33 cellular contexts compared by ENCODE assay signal in genomic region chrX:127762663-127763062, GRCh38.
"Had no signal": no experiment of that assay in that cellular context is flagged by ENCODE, and none has a peak within 500 bp of the region (broad histone marks: within the 10 kb centered on the region; RNA-seq: fewer than 3 reads in every experiment).

No MANE protein-coding gene starts in this region.

- DNase-seq: activated effector memory CD4-positive, alpha-beta T cell treated with anti-CD3 and anti-CD28 coated beads, Interleukin-2, amount 50 U/mL, for 16 hours; activated effector memory CD4-positive, alpha-beta T cell treated with Interleukin-2 at 50 U/mL for 16 hours; activated gamma-delta T cell; activated gamma-delta T cell treated with Interleukin-2 at 50 U/mL for 16 hours; activated naive CD4-positive, alpha-beta T cell; activated naive CD4-positive, alpha-beta T cell treated with anti-CD3 and anti-CD28 coated beads for 36 hours; activated naive CD4-positive, alpha-beta T cell treated with anti-CD3 and anti-CD28 coated beads, Interleukin-2, amount 10 ng/mL, durations not matched to agents 7 days and 5 days; activated naive CD4-positive, alpha-beta T cell treated with anti-CD3 and anti-CD28 coated beads, Interleukin-2, amount 50 U/mL, for 16 hours; activated naive CD4-positive, alpha-beta T cell treated with Interleukin-2 at 50 U/mL for 16 hours; activated naive CD8-positive, alpha-beta T cell treated with anti-CD3 and anti-CD28 coated beads for 36 hours; activated naive CD8-positive, alpha-beta T cell treated with anti-CD3 and anti-CD28 coated beads, Interleukin-2, amount 10 ng/mL, durations not matched to agents 7 days and 5 days; activated naive CD8-positive, alpha-beta T cell treated with anti-CD3 and anti-CD28 coated beads, Interleukin-2, amount 50 U/mL, for 24 hours; activated T-cell treated with anti-CD3 and anti-CD28 coated beads, Interleukin-2, amount 50 U/mL, for 1 hour; activated T-cell treated with anti-CD3 and anti-CD28 coated beads, Interleukin-2, amount 50 U/mL, for 24 hours; activated T-cell treated with anti-CD3 and anti-CD28 coated beads, Interleukin-2, amount 50 U/mL, for 4 hours; activated T-cell treated with anti-CD3 and anti-CD28 coated beads, Interleukin-2, amount 50 U/mL, for 48 hours; activated T-cell treated with anti-CD3 and anti-CD28 coated beads, Interleukin-2, amount 50 U/mL, for 72 hours; adrenal gland; amniotic stem cell; amygdala; anterior cingulate cortex; aorta; body of pancreas; brain microvascular endothelial cell; caudate nucleus; central memory CD4-positive, alpha-beta T cell; cerebellar nuclear complex had no signal

- H3K27me3 ChIP-seq: adrenal gland, ascending aorta, body of pancreas, brain microvascular endothelial cell, breast epithelium, cardiac muscle cell had no signal

- H3K4me1 ChIP-seq: adrenal gland, ascending aorta, body of pancreas, breast epithelium had no signal

- H3K27ac ChIP-seq: adrenal gland, ascending aorta, body of pancreas, brain microvascular endothelial cell, breast epithelium, cardiac muscle cell had no signal

- H3K9me3 ChIP-seq: adrenal gland, ascending aorta, body of pancreas, breast epithelium had no signal

- H3K4me3 ChIP-seq: adrenal gland, ascending aorta, body of pancreas, breast epithelium, cardiac muscle cell had no signal

- FAIRE-seq: bronchial epithelial cell had no signal

- ATAC-seq: activated naive CD4-positive, alpha-beta T cell treated with anti-CD3 and anti-CD28 coated beads, Interleukin-2, amount 50 U/mL, for 72 hours; activated naive CD8-positive, alpha-beta T cell treated with anti-CD3 and anti-CD28 coated beads, Interleukin-2, amount 50 U/mL, for 24 hours; activated T-cell treated with anti-CD3 and anti-CD28 coated beads, Interleukin-2, amount 50 U/mL, for 4 hours; activated T-cell treated with anti-CD3 and anti-CD28 coated beads, Interleukin-2, amount 50 U/mL, for 72 hours; activated T-helper 17 cell treated with anti-CD3 and anti-CD28 coated beads, Interleukin-2, amount 50 U/mL, for 72 hours; body of pancreas had no signal

- H3K36me3 ChIP-seq: adrenal gland, ascending aorta, brain microvascular endothelial cell, breast epithelium, cardiac muscle cell had no signal
